31 cellular contexts compared by ENCODE assay signal in the genomic region with DNA sequence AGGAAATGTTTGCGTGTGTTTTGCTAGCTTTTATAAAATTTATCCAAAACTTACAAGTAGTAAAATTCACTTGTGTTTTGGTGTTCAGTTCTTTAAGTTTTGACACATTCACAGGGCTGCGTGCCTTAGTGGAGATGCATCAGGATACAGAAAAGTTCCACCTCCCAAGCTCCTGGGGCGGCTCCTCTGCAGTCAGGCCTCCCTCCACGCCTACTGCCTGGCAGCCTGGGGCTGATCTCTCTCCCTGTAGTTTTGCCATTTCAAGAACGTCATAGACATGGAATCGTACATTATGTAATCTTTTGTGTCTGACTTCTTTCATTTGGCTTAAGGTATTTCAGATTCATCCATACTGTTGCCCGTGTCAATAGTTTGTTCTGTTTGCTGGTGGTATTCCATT. TPM values are rescaled to one million over a fixed set of nuclear protein-coding genes. Genes with fewer than 3 reads are reported as not detected.
DNase-seq lines count a peak whose midpoint lies in the region; TF ChIP-seq lines count a peak whose summit lies in the region.
"Had no signal": no experiment of that assay in that cellular context is flagged by ENCODE, and none has a peak within 500 bp of the region (broad histone marks: within the 10 kb centered on the region; RNA-seq: fewer than 3 reads in every experiment).

No MANE protein-coding gene starts in this region.

- no peaks in the 10 kb centered on the region for H3K36me3 Mint-ChIP-seq in activated naive CD4-positive, alpha-beta T cell treated with anti-CD3 and anti-CD28 coated beads, Interleukin-2, amount 50 U/mL, for 24 hours
- H3K36me3 Mint-ChIP-seq in activated T-helper 1 cell treated with anti-CD3 and anti-CD28 coated beads, Interleukin-12 subunit alpha, Interleukin-12 subunit beta, Interleukin-2, Interleukin-4 antibody, amounts not matched to agents 30 ng/mL and 10 ng/mL and 1 ng/mL, durations not matched to agents 14 hours and 24 hours and 36 hours (ENCODE audit: low read depth): no peaks in the 10 kb centered on the region

- H3K27ac ChIP-seq in neuronal stem cell (replicated peaks; ENCODE audit: low read length) (no peak overlapping the region), uterus (no peak overlapping the region)
- H3K27ac ChIP-seq: foreskin keratinocyte, left ventricle myocardium inferior, neutrophil, prostate gland, right lobe of liver, suprapubic skin had no signal

- H3K14ac ChIP-seq in neuronal stem cell (ENCODE audit: low read length): no peak overlapping the region

- H3K18ac ChIP-seq in neuronal stem cell (ENCODE audit: low read length): no peak overlapping the region

- H3K27me3 Mint-ChIP-seq in activated naive CD4-positive, alpha-beta T cell treated with anti-CD3 and anti-CD28 coated beads, Interleukin-2, amount 50 U/mL, for 24 hours: no peaks in the 10 kb centered on the region
- peaks cover 41% of the 10 kb centered on the region for H3K27me3 Mint-ChIP-seq in activated T-helper 1 cell treated with anti-CD3 and anti-CD28 coated beads, Interleukin-12 subunit alpha, Interleukin-12 subunit beta, Interleukin-2, Interleukin-4 antibody, amounts not matched to agents 30 ng/mL and 10 ng/mL and 1 ng/mL, durations not matched to agents 14 hours and 24 hours and 36 hours (ENCODE audit: insufficient read depth)

- H3K27ac Mint-ChIP-seq in activated naive CD4-positive, alpha-beta T cell treated with anti-CD3 and anti-CD28 coated beads, Interleukin-2, amount 50 U/mL, for 24 hours: peak overlapping the region; percentile 90
- peak overlapping the region; percentile 75 for H3K27ac Mint-ChIP-seq in activated T-helper 1 cell treated with anti-CD3 and anti-CD28 coated beads, Interleukin-12 subunit alpha, Interleukin-12 subunit beta, Interleukin-2, Interleukin-4 antibody, amounts not matched to agents 30 ng/mL and 10 ng/mL and 1 ng/mL, durations not matched to agents 14 hours and 24 hours and 36 hours
- H3K27ac Mint-ChIP-seq: activated T-helper 2 cell treated with anti-CD3 and anti-CD28 coated beads, Interferon-gamma antibody, Interleukin-2, Interleukin-4, amounts not matched to agents 10 μg/mL and 5 μg/mL and 100 μg/mL, durations not matched to agents 14 hours and 24 hours and 36 hours; T-helper 17 cell had no signal

- H3K79me1 ChIP-seq in neuronal stem cell (ENCODE audit: low read depth, low read length): no peaks in the 10 kb centered on the region

- H2BK120ac ChIP-seq in neuronal stem cell (ENCODE audit: low read depth, low read length): no peak overlapping the region

- no peak overlapping the region for H2AFZ ChIP-seq in neuronal stem cell (ENCODE audit: low read length)

- no peak overlapping the region for H2AK5ac ChIP-seq in neuronal stem cell (ENCODE audit: low read depth, low read length)

- H2BK5ac ChIP-seq in neuronal stem cell (ENCODE audit: low read length): no peak overlapping the region

- no peak overlapping the region for H3K9ac ChIP-seq in neuronal stem cell (ENCODE audit: low read depth, low read length, poor library complexity)

- peak overlapping the region; percentile 31 for H3K4me3 Mint-ChIP-seq in activated naive CD4-positive, alpha-beta T cell treated with anti-CD3 and anti-CD28 coated beads, Interleukin-2, amount 50 U/mL, for 24 hours
- H3K4me3 Mint-ChIP-seq in activated T-helper 1 cell treated with anti-CD3 and anti-CD28 coated beads, Interleukin-12 subunit alpha, Interleukin-12 subunit beta, Interleukin-2, Interleukin-4 antibody, amounts not matched to agents 30 ng/mL and 10 ng/mL and 1 ng/mL, durations not matched to agents 14 hours and 24 hours and 36 hours: peak overlapping the region; percentile 16
- H3K4me3 Mint-ChIP-seq: activated CD8-positive, alpha-beta T cell treated with anti-CD3 and anti-CD28 coated beads for 36 hours; T-helper 17 cell had no signal

- no peak overlapping the region for H4K91ac ChIP-seq in neuronal stem cell (ENCODE audit: low read depth, low read length, poor library complexity)

- H3K4me3 ChIP-seq in fibroblast of the aortic adventitia (ENCODE audit: low read depth, low read length) (no peak overlapping the region), neuronal stem cell (ENCODE audit: low read length in 2 of 2) (no peak overlapping the region), uterus (no peak overlapping the region)
- H3K4me3 ChIP-seq: heart left ventricle, left ventricle myocardium inferior, prostate gland, right lobe of liver, suprapubic skin had no signal

- no CpG with 5 or more reads among the region's 7 CpGs for WGBS in neuronal stem cell (ENCODE audit: extremely low coverage in 2 of 2, insufficient read length in 2 of 2, insufficient replicate concordance in 1 of 2), 2 donors

- no peak for DNase-seq in activated naive CD4-positive, alpha-beta T cell (lab: John Stamatoyannopoulos, UW)
- no peak for DNase-seq in activated T-helper 1 cell treated with anti-CD3 and anti-CD28 coated beads, Interleukin-12 subunit alpha, Interleukin-12 subunit beta, Interleukin-2, Interleukin-4 antibody, amounts not matched to agents 30 ng/mL and 10 ng/mL and 1 ng/mL, durations not matched to agents 14 hours and 24 hours and 36 hours (ENCODE audit: low spot score)
- peak; percentile 10 for DNase-seq in fibroblast of the aortic adventitia (ENCODE audit: low read depth)
- peak; percentile 25 for DNase-seq in ureter (ENCODE audit: low spot score)
- no peak for DNase-seq in neuronal stem cell (ENCODE audit: low spot score)
- no peak for DNase-seq in nucleus accumbens (lab: John Stamatoyannopoulos, UW)
- DNase-seq in uterus: no peak
- DNase-seq: activated CD8-positive, alpha-beta T cell treated with anti-CD3 and anti-CD28 coated beads for 36 hours; cortex of kidney; DMS53; foreskin keratinocyte; heart left ventricle; islet precursor cell; Karpas-422; left ventricle myocardium inferior; NCI-H146; NCI-H2107; NCI-H446; NCI-H748 treated with DMSO at 0.1 percent for 48 hours; right lobe of liver; SHP77; stimulated activated CD4-positive, alpha-beta T cell treated with anti-CD3 and anti-CD28 coated beads, Interleukin-12 subunit alpha, Interleukin-12 subunit beta, amount 100 ng/mL, for 4 hours; stimulated activated CD4-positive, alpha-beta T cell treated with anti-CD3 and anti-CD28 coated beads, Interleukin-4, amount 100 ng/mL, for 1 hour; T-helper 17 cell had no signal

- H3K4me1 ChIP-seq in neuronal stem cell (ENCODE audit: control insufficient read depth in 2 of 2, insufficient read depth in 1 of 2, low read depth in 1 of 2, low read length in 2 of 2) (no peaks in the 10 kb centered on the region), uterus (no peaks in the 10 kb centered on the region)
- H3K4me1 ChIP-seq: foreskin keratinocyte, prostate gland, right lobe of liver had no signal

- no peak overlapping the region for H3K4me2 ChIP-seq in neuronal stem cell (ENCODE audit: insufficient read depth, low read length, poor library complexity, severe bottlenecking)

- H3K4me1 Mint-ChIP-seq in activated naive CD4-positive, alpha-beta T cell treated with anti-CD3 and anti-CD28 coated beads, Interleukin-2, amount 50 U/mL, for 24 hours: peaks cover 41% of the 10 kb centered on the region
- H3K4me1 Mint-ChIP-seq in activated T-helper 1 cell treated with anti-CD3 and anti-CD28 coated beads, Interleukin-12 subunit alpha, Interleukin-12 subunit beta, Interleukin-2, Interleukin-4 antibody, amounts not matched to agents 30 ng/mL and 10 ng/mL and 1 ng/mL, durations not matched to agents 14 hours and 24 hours and 36 hours (ENCODE audit: low read depth): peaks cover 28% of the 10 kb centered on the region

- H3K27me3 ChIP-seq in neuronal stem cell (ENCODE audit: control insufficient read depth in 3 of 3, insufficient read depth in 3 of 3, low read depth in 1 of 3, low read length in 3 of 3) (peaks cover 0 to 4% (median 0%) of the 10 kb centered on the region in 3 experiments), uterus (no peaks in the 10 kb centered on the region)
- H3K27me3 ChIP-seq: right lobe of liver had no signal

- H2BK15ac ChIP-seq in neuronal stem cell (ENCODE audit: low read length): no peak overlapping the region

- no peak overlapping the region for H3K23ac ChIP-seq in neuronal stem cell (ENCODE audit: low read depth, low read length, poor library complexity)

- TF ChIP-seq CTCF in fibroblast of the aortic adventitia (IDR thresholded peaks at IDR 0.05; ENCODE audit: insufficient read depth, low read length): no peak
- no peak for TF ChIP-seq CTCF in uterus (IDR thresholded peaks at IDR 0.05)

- H3K9me3 Mint-ChIP-seq in activated naive CD4-positive, alpha-beta T cell treated with anti-CD3 and anti-CD28 coated beads, Interleukin-2, amount 50 U/mL, for 24 hours: no peaks in the 10 kb centered on the region
- peaks cover 5% of the 10 kb centered on the region for H3K9me3 Mint-ChIP-seq in activated T-helper 1 cell treated with anti-CD3 and anti-CD28 coated beads, Interleukin-12 subunit alpha, Interleukin-12 subunit beta, Interleukin-2, Interleukin-4 antibody, amounts not matched to agents 30 ng/mL and 10 ng/mL and 1 ng/mL, durations not matched to agents 14 hours and 24 hours and 36 hours
- H3K9me3 Mint-ChIP-seq: activated T-helper 2 cell treated with anti-CD3 and anti-CD28 coated beads, Interferon-gamma antibody, Interleukin-2, Interleukin-4, amounts not matched to agents 10 μg/mL and 5 μg/mL and 100 μg/mL, durations not matched to agents 14 hours and 24 hours and 36 hours had no signal

- TF ChIP-seq POLR2A in uterus (IDR thresholded peaks at IDR 0.05): no peak

- H2BK12ac ChIP-seq in neuronal stem cell (ENCODE audit: low read length): no peak overlapping the region

- H4K8ac ChIP-seq in neuronal stem cell (ENCODE audit: low read depth, low read length): no peak overlapping the region

- H3K36me3 ChIP-seq in neuronal stem cell (replicated peaks in 1 of 2; ENCODE audit: control insufficient read depth in 2 of 2, insufficient read depth in 2 of 2, low read length in 2 of 2) (no peaks in the 10 kb centered on the region), uterus (no peaks in the 10 kb centered on the region)
- H3K36me3 ChIP-seq: heart left ventricle, left ventricle myocardium inferior, neutrophil, prostate gland, right lobe of liver, suprapubic skin had no signal

- H3K9me3 ChIP-seq in neuronal stem cell (replicated peaks in 1 of 2; ENCODE audit: control insufficient read depth in 2 of 2, insufficient read depth in 1 of 2, low read depth in 1 of 2, low read length in 2 of 2) (peaks cover 0 to 2% of the 10 kb centered on the region in 2 donors), uterus (no peaks in the 10 kb centered on the region)
- H3K9me3 ChIP-seq: neutrophil, prostate gland, right lobe of liver, suprapubic skin had no signal

- intact Hi-C loops in activated T-helper 1 cell treated with anti-CD3 and anti-CD28 coated beads, Interleukin-12 subunit alpha, Interleukin-12 subunit beta, Interleukin-2, Interleukin-4 antibody, amounts not matched to agents 30 ng/mL and 10 ng/mL and 1 ng/mL, durations not matched to agents 14 hours and 24 hours and 36 hours (cut with micrococcal nuclease): no loop called here
- intact Hi-C loops in uterus (cut with DNase I; ENCODE audit: low total_unique reads): no loop called here

- H3K4ac ChIP-seq in neuronal stem cell (ENCODE audit: low read length): no peak overlapping the region

RNA-seq across cellular contexts. Expression of a gene that starts 27.2 kb away (rescaled TPM):
- 158 and 166 TPM in 2 replicates for total RNA-seq in activated T-helper 1 cell treated with anti-CD3 and anti-CD28 coated beads, Interleukin-12 subunit alpha, Interleukin-12 subunit beta, Interleukin-2, Interleukin-4 antibody, amounts not matched to agents 30 ng/mL and 10 ng/mL and 1 ng/mL, durations not matched to agents 14 hours and 24 hours and 36 hours
- total RNA-seq in fibroblast of the aortic adventitia (ENCODE audit: low replicate concordance): not detected in 2 replicates
- total RNA-seq in ureter: 9.5 TPM
- 1.3 TPM for polyA plus RNA-seq in neuronal stem cell (2013, experiment 1 of 2)
- 1.5 TPM for polyA plus RNA-seq in neuronal stem cell (2013, experiment 2 of 2)
- 10 to 100 TPM in 1 of 4 donors, 1 to 10 TPM in 2, not detected in 1; 3.7 to 17.3 (median 3.8) TPM for total RNA-seq in uterus
- total RNA-seq: foreskin keratinocyte, G401, HepG2 had no signal
- polyA plus RNA-seq: foreskin keratinocyte, HepG2 had no signal

Comparison
In these comparisons a context has a peak if more than half of its experiments do, and no peak if none do; other contexts are left out.
1. DNase-seq: peak in fibroblast of the aortic adventitia (single experiment) and ureter (single experiment); none in activated naive CD4-positive, alpha-beta T cell (0 of 4), activated T-helper 1 cell treated with anti-CD3 and anti-CD28 coated beads, Interleukin-12 subunit alpha, Interleukin-12 subunit beta, Interleukin-2, Interleukin-4 antibody, amounts not matched to agents 30 ng/mL and 10 ng/mL and 1 ng/mL, durations not matched to agents 14 hours and 24 hours and 36 hours (single experiment), neuronal stem cell (single experiment), nucleus accumbens (0 of 56) and uterus (0 of 2).